Comparison of ENCODE assay signal across 21 cellular contexts in genomic region chr16:82881517-82881916, GRCh38.
DNase-seq lines count a peak whose midpoint lies in the region; ATAC-seq and TF ChIP-seq lines count a peak whose summit lies in the region.
"Had no signal": no experiment of that assay in that cellular context is flagged by ENCODE, and none has a peak within 500 bp of the region (broad histone marks: within the 10 kb centered on the region; RNA-seq: fewer than 3 reads in every experiment).

No MANE protein-coding gene starts in this region.

- no peak overlapping the region for H3K27ac Mint-ChIP-seq in WTC11
- no peak overlapping the region for H3K27ac Mint-ChIP-seq in activated naive CD8-positive, alpha-beta T cell treated with anti-CD3 and anti-CD28 coated beads for 36 hours
- H3K27ac Mint-ChIP-seq: CD4-positive, CD25-positive, alpha-beta regulatory T cell had no signal

- CTCF ChIA-PET in WTC11 (lab: Charles Lee), result no interaction called here

- no peaks in the 10 kb centered on the region for H3K27me3 Mint-ChIP-seq in WTC11 (ENCODE audit: low read depth)
- peaks cover 5% of the 10 kb centered on the region for H3K27me3 Mint-ChIP-seq in activated naive CD8-positive, alpha-beta T cell treated with anti-CD3 and anti-CD28 coated beads for 36 hours
- H3K27me3 Mint-ChIP-seq: CD4-positive, CD25-positive, alpha-beta regulatory T cell had no signal

- peaks cover 9% of the 10 kb centered on the region for H3K4me1 Mint-ChIP-seq in WTC11
- H3K4me1 Mint-ChIP-seq in activated naive CD8-positive, alpha-beta T cell treated with anti-CD3 and anti-CD28 coated beads for 36 hours, result no peaks in the 10 kb centered on the region
- H3K4me1 Mint-ChIP-seq: CD4-positive, CD25-positive, alpha-beta regulatory T cell had no signal

- no peaks in the 10 kb centered on the region; the same call in 1 of the 2 replicates for H3K9me3 Mint-ChIP-seq in WTC11
- no peaks in the 10 kb centered on the region for H3K9me3 Mint-ChIP-seq in activated naive CD8-positive, alpha-beta T cell treated with anti-CD3 and anti-CD28 coated beads for 36 hours

- DNase-seq in NCI-H748 (lab: John Stamatoyannopoulos, UW; ENCODE audit: unreplicated experiment), result peak; percentile 50
- no peak for DNase-seq in NCI-H748 treated with DMSO at 0.1 percent for 48 hours (lab: John Stamatoyannopoulos, UW)
- DNase-seq in WTC11 (ENCODE audit: low spot score), result no peak
- peak; percentile 23 for DNase-seq in left kidney (ENCODE audit: low read depth, low spot score)
- no peak for DNase-seq in thoracic aorta (ENCODE audit: low spot score)
- DNase-seq in activated naive CD8-positive, alpha-beta T cell treated with anti-CD3 and anti-CD28 coated beads for 36 hours, result no peak
- DNase-seq in DMS79 treated with DMSO at 0.1 percent for 48 hours (lab: John Stamatoyannopoulos, UW), result no peak
- DNase-seq: 8988T; CD4-positive, CD25-positive, alpha-beta regulatory T cell; DMS153; MM.1S; NCI-H2029; NCI-H2171; NCI-H226; NCI-H510A; NCI-H774; PC-9; SJCRH30 had no signal

- ATAC-seq in WTC11, result peak; percentile 30; the same call in 1 of the 2 replicates
- peak; percentile 25 for ATAC-seq in thoracic aorta (ENCODE audit: insufficient number of reproducible peaks, low FRiP score, low read depth)
- no peak for ATAC-seq in GM18868 (IDR thresholded peaks at IDR 0.05; ENCODE audit: unreplicated experiment)
- ATAC-seq: SK-N-SH treated with all-trans-retinoic acid at 6 μM for 48 hours had no signal

- H3K27me3 ChIP-seq in thoracic aorta (replicated peaks; ENCODE audit: insufficient read depth), result no peaks in the 10 kb centered on the region
- H3K27me3 ChIP-seq: BLaER1, SJCRH30 had no signal

- H3K4me3 Mint-ChIP-seq in WTC11, result no peak overlapping the region
- no peak overlapping the region for H3K4me3 Mint-ChIP-seq in activated naive CD8-positive, alpha-beta T cell treated with anti-CD3 and anti-CD28 coated beads for 36 hours
- H3K4me3 Mint-ChIP-seq: CD4-positive, CD25-positive, alpha-beta regulatory T cell had no signal

- TF ChIP-seq CTCF in WTC11 (IDR thresholded peaks at IDR 0.05) (no peak), thoracic aorta (IDR thresholded peaks at IDR 0.05) (no peak)

- H3K9me3 ChIP-seq in thoracic aorta, result no peaks in the 10 kb centered on the region
- H3K9me3 ChIP-seq: BLaER1, SJCRH30 had no signal

- H3K4me1 ChIP-seq in thoracic aorta (ENCODE audit: control insufficient read depth in 1 of 2, low read depth in 2 of 2), result peaks cover 0 to 35% of the 10 kb centered on the region in 2 donors

- H3K27ac ChIP-seq in thoracic aorta, result no peak overlapping the region
- H3K27ac ChIP-seq: BLaER1, PC-9, SJCRH30 had no signal

- no peak overlapping the region for H3K4me3 ChIP-seq in thoracic aorta
- H3K4me3 ChIP-seq: BLaER1, PC-9, SJCRH30 had no signal

- POLR2A ChIA-PET in WTC11 (lab: Charles Lee), result no interaction called here

- no peaks in the 10 kb centered on the region for H3K36me3 ChIP-seq in thoracic aorta
- H3K36me3 ChIP-seq: BLaER1, SJCRH30 had no signal

- H3K36me3 Mint-ChIP-seq in WTC11, result no peaks in the 10 kb centered on the region
- H3K36me3 Mint-ChIP-seq in activated naive CD8-positive, alpha-beta T cell treated with anti-CD3 and anti-CD28 coated beads for 36 hours, result no peaks in the 10 kb centered on the region
- H3K36me3 Mint-ChIP-seq: CD4-positive, CD25-positive, alpha-beta regulatory T cell had no signal

TF ChIP-seq in WTC11, 78 proteins besides CTCF, POLR2A, EP300 and RAD21 (continues in another document):
- TF ChIP-seq MYBL2 (CRISPR knock-in tag; IDR thresholded peaks at IDR 0.05) (no peak), ATF6 (CRISPR knock-in tag; IDR thresholded peaks at IDR 0.05) (no peak), ZNF423 (CRISPR knock-in tag; IDR thresholded peaks at IDR 0.05) (no peak), PRDM15 (CRISPR knock-in tag; IDR thresholded peaks at IDR 0.05) (no peak), STAT6 (CRISPR knock-in tag; conservative IDR thresholded peaks at IDR 0.05; ENCODE audit: low read depth) (no peak), NR3C1 (CRISPR knock-in tag; conservative IDR thresholded peaks at IDR 0.05; ENCODE audit: low read depth) (no peak)
- TF ChIP-seq, protein P1, sequence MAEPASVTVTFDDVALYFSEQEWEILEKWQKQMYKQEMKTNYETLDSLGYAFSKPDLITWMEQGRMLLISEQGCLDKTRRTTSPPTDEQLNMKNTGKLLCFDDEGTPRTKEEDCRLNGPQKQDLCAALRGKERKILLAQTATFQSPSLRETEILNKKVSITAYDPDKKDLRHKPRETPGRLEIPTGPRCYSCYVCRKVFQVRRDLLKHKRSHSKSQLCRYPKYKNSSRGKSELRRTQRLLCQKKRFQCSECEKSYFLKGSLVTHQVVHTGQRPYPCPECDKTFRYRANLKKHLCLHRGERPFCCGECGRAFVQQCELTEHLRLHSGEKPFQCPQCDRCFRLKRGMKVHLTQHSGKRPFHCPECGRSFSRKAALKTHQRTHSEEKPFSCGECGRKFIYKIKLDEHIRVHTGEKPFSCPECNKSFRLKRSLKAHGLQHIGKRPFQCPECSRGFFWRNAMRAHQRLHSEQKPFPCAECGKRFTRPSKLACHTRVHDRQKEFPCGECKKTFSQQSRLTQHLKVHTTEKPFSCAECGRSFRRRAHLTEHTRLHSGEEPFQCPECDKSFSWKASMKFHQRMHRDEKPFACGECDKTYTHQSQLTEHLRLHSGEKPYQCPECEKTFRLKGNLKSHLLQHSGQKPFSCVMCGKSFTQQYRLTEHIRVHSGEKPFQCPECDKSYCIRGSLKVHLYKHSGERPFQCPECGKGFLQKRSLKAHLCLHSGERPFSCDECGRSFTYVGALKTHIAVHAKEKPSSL (CRISPR knock-in tag; conservative IDR thresholded peaks at IDR 0.05), result no peak
- TF ChIP-seq, protein P2, sequence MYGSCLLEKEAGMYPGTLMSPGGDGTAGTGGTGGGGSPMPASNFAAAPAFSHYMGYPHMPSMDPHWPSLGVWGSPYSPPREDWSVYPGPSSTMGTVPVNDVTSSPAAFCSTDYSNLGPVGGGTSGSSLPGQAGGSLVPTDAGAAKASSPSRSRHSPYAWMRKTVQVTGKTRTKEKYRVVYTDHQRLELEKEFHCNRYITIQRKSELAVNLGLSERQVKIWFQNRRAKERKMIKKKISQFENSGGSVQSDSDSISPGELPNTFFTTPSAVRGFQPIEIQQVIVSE (CRISPR knock-in tag; IDR thresholded peaks at IDR 0.05; ENCODE audit: borderline replicate concordance), result no peak

Comparison
In these comparisons a context has a peak if more than half of its experiments do, and no peak if none do; other contexts are left out.
1. DNase-seq: peak in NCI-H748 (single experiment) and left kidney (single experiment); none in NCI-H748 treated with DMSO at 0.1 percent for 48 hours (single experiment), WTC11 (single experiment), thoracic aorta (single experiment), activated naive CD8-positive, alpha-beta T cell treated with anti-CD3 and anti-CD28 coated beads for 36 hours (single experiment) and DMS79 treated with DMSO at 0.1 percent for 48 hours (single experiment).